In the genomic region with DNA sequence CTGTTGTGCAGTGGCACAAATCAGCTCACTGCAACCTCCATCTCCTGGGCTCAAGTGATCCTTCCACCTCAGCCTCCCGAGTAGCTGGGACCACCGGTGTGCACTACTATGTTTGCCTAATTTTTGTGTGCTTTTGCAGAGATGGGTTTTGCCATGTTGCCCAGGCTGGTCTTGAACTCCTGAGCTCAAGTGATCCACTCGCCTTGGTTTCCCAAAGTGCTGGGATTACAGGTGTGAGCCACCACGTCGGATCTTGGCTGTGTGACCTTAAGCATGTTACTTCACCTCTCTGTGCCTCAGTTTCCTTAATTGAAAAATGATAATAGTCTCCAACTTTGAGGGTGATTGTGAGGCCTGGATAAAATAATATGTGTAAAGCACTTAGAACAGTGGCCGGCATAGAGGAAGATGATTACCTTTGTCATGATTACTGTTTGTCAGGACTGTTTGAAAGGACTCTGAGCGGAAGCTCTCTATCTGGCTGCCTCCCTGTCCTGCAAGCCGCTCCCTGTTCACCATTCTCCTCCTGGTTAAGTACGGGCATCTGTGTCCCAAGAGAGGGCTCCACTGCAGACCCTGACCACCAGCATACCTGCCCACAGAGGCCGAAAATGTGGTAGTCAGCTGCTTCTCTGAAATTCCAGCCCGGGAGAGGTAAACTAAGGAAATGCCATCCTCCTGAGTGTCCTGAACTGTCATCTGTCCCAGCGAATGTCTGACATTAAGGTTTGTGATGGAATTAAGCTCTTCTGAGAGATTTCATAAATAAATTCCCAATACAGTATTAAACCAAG, we compare ENCODE assay signal across 21 cellular contexts.
DNase-seq lines count a peak whose midpoint lies in the region; ATAC-seq, FAIRE-seq and TF ChIP-seq lines count a peak whose summit lies in the region.
"Had no signal": no experiment of that assay in that cellular context is flagged by ENCODE, and none has a peak within 500 bp of the region (broad histone marks: within the 10 kb centered on the region; RNA-seq: fewer than 3 reads in every experiment).

No MANE protein-coding gene starts in this region.

- no peaks in the 10 kb centered on the region for H3K9me1 ChIP-seq in endothelial cell of umbilical vein (replicated peaks; ENCODE audit: control insufficient read depth, extremely low read depth, insufficient read depth, low read length)

- dilution Hi-C loops in endothelial cell of umbilical vein (cut with MboI; ENCODE audit: extremely low pct_ligation_motif_present, low sequenced_read_pairs), result no loop called here

- H3K27me3 Mint-ChIP-seq in HFFc6 (ENCODE audit: insufficient read depth) (peaks cover 4% of the 10 kb centered on the region), GM23338 (ENCODE audit: insufficient read depth, low read depth, poor library complexity) (peaks cover 8% of the 10 kb centered on the region)
- no peaks in the 10 kb centered on the region for H3K27me3 Mint-ChIP-seq in activated CD8-positive, alpha-beta memory T cell treated with anti-CD3 and anti-CD28 coated beads, Interleukin-2, amount 10 ng/mL, durations not matched to agents 7 days and 5 days
- H3K27me3 Mint-ChIP-seq: activated CD8-positive, alpha-beta T cell treated with anti-CD3 and anti-CD28 coated beads for 36 hours had no signal

- no TSS peak for BruUV-seq in endothelial cell of umbilical vein (replicated peaks; lab: Mats Ljungman, UMichigan)

- H2AFZ ChIP-seq in ACC112 (ENCODE audit: low read length, unreplicated experiment) (no peak overlapping the region), endothelial cell of umbilical vein (ENCODE audit: low read depth, low read length) (no peak overlapping the region), GM23338 (no peak overlapping the region)

- H3K4me3 Mint-ChIP-seq in HFFc6 (peak overlapping the region; percentile 66), GM23338 (no peak overlapping the region)
- no peak overlapping the region for H3K4me3 Mint-ChIP-seq in activated CD8-positive, alpha-beta memory T cell treated with anti-CD3 and anti-CD28 coated beads, Interleukin-2, amount 10 ng/mL, durations not matched to agents 7 days and 5 days
- H3K4me3 Mint-ChIP-seq: activated B cell treated with CpG ODN at 0.5 μM for 24 hours; activated CD8-positive, alpha-beta T cell treated with anti-CD3 and anti-CD28 coated beads for 36 hours; activated T-cell treated with anti-CD3 and anti-CD28 coated beads, Interleukin-2, amount 50 U/mL, for 4 hours; neural crest cell had no signal

- intact Hi-C loops in endothelial cell of umbilical vein (cut with micrococcal nuclease), result loop anchor here (1.0 to 5.0 kb wide), 5 partner anchors 17 to 207 kb away; a partner anchor contains a TSS

- H3K36me3 Mint-ChIP-seq in HFFc6 (ENCODE audit: low read depth) (peaks cover 42% of the 10 kb centered on the region), GM23338 (ENCODE audit: low read depth) (no peaks in the 10 kb centered on the region)
- H3K36me3 Mint-ChIP-seq in activated CD8-positive, alpha-beta memory T cell treated with anti-CD3 and anti-CD28 coated beads, Interleukin-2, amount 10 ng/mL, durations not matched to agents 7 days and 5 days, result peaks cover 9% of the 10 kb centered on the region

- TF ChIP-seq CTCF in HFFc6 (IDR thresholded peaks at IDR 0.05), result no peak
- no peak for TF ChIP-seq CTCF in endothelial cell of umbilical vein (IDR thresholded peaks at IDR 0.05; ENCODE audit: extremely low read depth in 1 of 2, insufficient read depth in 1 of 2, low read depth in 1 of 2, low read length in 2 of 2)
- no peak for TF ChIP-seq CTCF in GM23338 (conservative IDR thresholded peaks at IDR 0.05; ENCODE audit: low read depth in 2 of 2)

- H3K27me3 ChIP-seq in ACC112 (ENCODE audit: insufficient read depth, low read length) (no peaks in the 10 kb centered on the region), endothelial cell of umbilical vein (ENCODE audit: control insufficient read depth in 2 of 2, insufficient read depth in 2 of 2, low read length in 2 of 2) (no peaks in the 10 kb centered on the region), rectal smooth muscle tissue (ENCODE audit: control insufficient read depth, insufficient read depth, low read length) (no peaks in the 10 kb centered on the region), GM23338 (ENCODE audit: insufficient read depth) (no peaks in the 10 kb centered on the region)
- H3K27me3 ChIP-seq: dorsolateral prefrontal cortex had no signal

- H3K9me3 Mint-ChIP-seq in HFFc6 (no peaks in the 10 kb centered on the region), GM23338 (no peaks in the 10 kb centered on the region)
- no peaks in the 10 kb centered on the region for H3K9me3 Mint-ChIP-seq in activated CD8-positive, alpha-beta memory T cell treated with anti-CD3 and anti-CD28 coated beads, Interleukin-2, amount 10 ng/mL, durations not matched to agents 7 days and 5 days (ENCODE audit: low read depth)
- H3K9me3 Mint-ChIP-seq: activated B cell treated with CpG ODN at 0.5 μM for 24 hours; activated CD8-positive, alpha-beta T cell treated with anti-CD3 and anti-CD28 coated beads for 36 hours; activated naive CD4-positive, alpha-beta T cell treated with anti-CD3 and anti-CD28 coated beads, Interleukin-2, amount 50 U/mL, for 72 hours; activated T-cell treated with anti-CD3 and anti-CD28 coated beads, Interleukin-2, amount 50 U/mL, for 4 hours; neural crest cell had no signal

- no peaks in the 10 kb centered on the region for H3K9me2 ChIP-seq in GM23338 (ENCODE audit: insufficient read depth)

- H4K20me1 ChIP-seq in endothelial cell of umbilical vein (replicated peaks; ENCODE audit: control insufficient read depth, extremely low read depth, insufficient read depth, low read length) (no peaks in the 10 kb centered on the region), GM23338 (replicated peaks; ENCODE audit: insufficient read depth) (no peaks in the 10 kb centered on the region)

- H3K9me3 ChIP-seq in endothelial cell of umbilical vein (replicated peaks; ENCODE audit: control insufficient read depth, insufficient read depth, low read length), result no peaks in the 10 kb centered on the region

- peak overlapping the region; percentile 89 for H3K9ac ChIP-seq in endothelial cell of umbilical vein (replicated peaks; ENCODE audit: extremely low read depth, insufficient read depth, low read length)
- H3K9ac ChIP-seq in rectal smooth muscle tissue (ENCODE audit: low read length), result no peak overlapping the region
- H3K9ac ChIP-seq: KMS-11 had no signal

- POLR2A ChIA-PET in endothelial cell of umbilical vein (lab: Charles Lee), result interaction anchor here (1.9 kb wide), 1 partner anchor 16 kb away, joined by 23 read pairs; no protein-coding TSS in a partner anchor

- peaks cover 7% of the 10 kb centered on the region; the same call in 1 of the 2 replicates for H3K36me3 ChIP-seq in ACC112 (ENCODE audit: insufficient read depth, low read length)
- H3K36me3 ChIP-seq in endothelial cell of umbilical vein (ENCODE audit: control insufficient read depth in 2 of 2, extremely low read depth in 1 of 2, insufficient read depth in 2 of 2, low read length in 2 of 2), result no peaks in the 10 kb centered on the region
- H3K36me3 ChIP-seq in rectal smooth muscle tissue (ENCODE audit: control insufficient read depth, insufficient read depth, low read length), result no peaks in the 10 kb centered on the region
- H3K36me3 ChIP-seq in GM23338 (ENCODE audit: insufficient read depth), result no peaks in the 10 kb centered on the region

- DNase-seq in HFFc6 (no peak), endothelial cell of umbilical vein (ENCODE audit: low read depth, low spot score) (no peak), GM23338 (ENCODE audit: low spot score) (no peak)
- DNase-seq in activated CD8-positive, alpha-beta memory T cell treated with anti-CD3 and anti-CD28 coated beads, Interleukin-2, amount 10 ng/mL, durations not matched to agents 7 days and 5 days, result no peak
- DNase-seq: activated B cell treated with CpG ODN at 0.5 μM for 24 hours; activated CD8-positive, alpha-beta T cell treated with anti-CD3 and anti-CD28 coated beads for 36 hours; activated T-cell treated with anti-CD3 and anti-CD28 coated beads, Interleukin-2, amount 50 U/mL, for 4 hours; COR-L47; dorsolateral prefrontal cortex; mesendoderm; NCI-H1930; SHP77 treated with DMSO at 0.1 percent for 48 hours; stimulated activated naive CD4-positive, alpha-beta T cell treated with Interleukin-2 at 50 U/mL for 16 hours had no signal

- H3K4me2 ChIP-seq in endothelial cell of umbilical vein (ENCODE audit: insufficient read depth, low read length), result no peak overlapping the region
- no peak overlapping the region for H3K4me2 ChIP-seq in GM23338
- H3K4me2 ChIP-seq: KMS-11 had no signal

- FAIRE-seq in endothelial cell of umbilical vein (lab: Jason Lieb, UNC), result no peak
- FAIRE-seq: GM19239 had no signal

- H3K4me3 ChIP-seq in ACC112 (ENCODE audit: low read depth, low read length) (peak overlapping the region; percentile 5; the same call in 1 of the 2 replicates), endothelial cell of umbilical vein (replicated peaks in 1 of 3; ENCODE audit: insufficient read depth in 1 of 3, low read depth in 1 of 3, low read length in 3 of 3) (no peak overlapping the region), rectal smooth muscle tissue (ENCODE audit: low read length) (no peak overlapping the region), GM23338 (no peak overlapping the region)
- H3K4me3 ChIP-seq: dorsolateral prefrontal cortex had no signal

- CTCF ChIA-PET in endothelial cell of umbilical vein (lab: Charles Lee), result interaction anchor here (0.9 to 4.2 kb wide), 11 partner anchors 8 to 97 kb away, joined by 3 to 36 read pairs (median 6); no protein-coding TSS in a partner anchor
- CTCF ChIA-PET in activated CD8-positive, alpha-beta memory T cell treated with anti-CD3 and anti-CD28 coated beads, Interleukin-2, amount 10 ng/mL, durations not matched to agents 7 days and 5 days (lab: Charles Lee), result interaction anchor here (2.4 kb wide), 1 partner anchor 52 kb away, joined by 7 read pairs; no protein-coding TSS in a partner anchor

- ATAC-seq in GM23338, result no peak
- ATAC-seq in activated CD8-positive, alpha-beta memory T cell treated with anti-CD3 and anti-CD28 coated beads, Interleukin-2, amount 10 ng/mL, durations not matched to agents 7 days and 5 days, result no peak
- ATAC-seq in GM18858 (IDR thresholded peaks at IDR 0.05; ENCODE audit: unreplicated experiment), result no peak
- ATAC-seq in GM18870 (IDR thresholded peaks at IDR 0.05; ENCODE audit: unreplicated experiment), result no peak
- ATAC-seq: activated CD8-positive, alpha-beta T cell treated with anti-CD3 and anti-CD28 coated beads for 36 hours; activated naive CD4-positive, alpha-beta T cell treated with anti-CD3 and anti-CD28 coated beads, Interleukin-2, amount 50 U/mL, for 72 hours; activated T-cell treated with anti-CD3 and anti-CD28 coated beads, Interleukin-2, amount 50 U/mL, for 4 hours had no signal

- no peak for TF ChIP-seq POLR2A in endothelial cell of umbilical vein (IDR thresholded peaks at IDR 0.05; ENCODE audit: low read depth, low read length)

- H3F3A ChIP-seq in GM23338 (replicated peaks; ENCODE audit: low read depth), result no peaks in the 10 kb centered on the region

- peak overlapping the region; percentile 97 for H3K27ac ChIP-seq in ACC112 (ENCODE audit: low read depth, low read length)
- H3K27ac ChIP-seq in endothelial cell of umbilical vein (ENCODE audit: insufficient read depth, low read depth, low read length), result peak overlapping the region; percentile 99
- H3K27ac ChIP-seq in rectal smooth muscle tissue (ENCODE audit: low read depth, low read length), result peak overlapping the region; percentile 65
- H3K27ac ChIP-seq in GM23338 (ENCODE audit: low read depth), result no peak overlapping the region
- H3K27ac ChIP-seq: KMS-11 had no signal

- H3K4me1 Mint-ChIP-seq in HFFc6 (ENCODE audit: low read depth), result peaks cover 88% of the 10 kb centered on the region
- H3K4me1 Mint-ChIP-seq in GM23338, result peaks cover 2% of the 10 kb centered on the region; the same call in 2 of the 3 replicates
- peaks cover 34% of the 10 kb centered on the region for H3K4me1 Mint-ChIP-seq in activated CD8-positive, alpha-beta memory T cell treated with anti-CD3 and anti-CD28 coated beads, Interleukin-2, amount 10 ng/mL, durations not matched to agents 7 days and 5 days

- H3K27ac Mint-ChIP-seq in HFFc6, result peak overlapping the region; percentile 97
- H3K27ac Mint-ChIP-seq in GM23338, result no peak overlapping the region
- no peak overlapping the region for H3K27ac Mint-ChIP-seq in activated CD8-positive, alpha-beta memory T cell treated with anti-CD3 and anti-CD28 coated beads, Interleukin-2, amount 10 ng/mL, durations not matched to agents 7 days and 5 days
- H3K27ac Mint-ChIP-seq: activated B cell treated with CpG ODN at 0.5 μM for 24 hours; activated CD8-positive, alpha-beta T cell treated with anti-CD3 and anti-CD28 coated beads for 36 hours; activated naive CD4-positive, alpha-beta T cell treated with anti-CD3 and anti-CD28 coated beads, Interleukin-2, amount 50 U/mL, for 72 hours had no signal

- peaks cover 20% of the 10 kb centered on the region for H3K79me2 ChIP-seq in ACC112 (ENCODE audit: control insufficient read depth, insufficient read depth, low read length, unreplicated experiment)
- peaks cover 42% of the 10 kb centered on the region for H3K79me2 ChIP-seq in endothelial cell of umbilical vein (ENCODE audit: control insufficient read depth, insufficient read depth, low read length)
- H3K79me2 ChIP-seq in GM23338 (replicated peaks; ENCODE audit: insufficient read depth), result no peaks in the 10 kb centered on the region

- H3K4me1 ChIP-seq in ACC112 (ENCODE audit: control insufficient read depth, insufficient read depth, low read length, unreplicated experiment) (peaks cover 43% of the 10 kb centered on the region), endothelial cell of umbilical vein (ENCODE audit: control insufficient read depth, extremely low read depth, insufficient read depth, low read length) (peaks cover 56% of the 10 kb centered on the region), rectal smooth muscle tissue (ENCODE audit: control insufficient read depth, insufficient read depth, low read length) (peaks cover 35% of the 10 kb centered on the region), GM23338 (ENCODE audit: insufficient read depth) (no peaks in the 10 kb centered on the region)
